21 cellular contexts compared by ENCODE assay signal in the genomic region with DNA sequence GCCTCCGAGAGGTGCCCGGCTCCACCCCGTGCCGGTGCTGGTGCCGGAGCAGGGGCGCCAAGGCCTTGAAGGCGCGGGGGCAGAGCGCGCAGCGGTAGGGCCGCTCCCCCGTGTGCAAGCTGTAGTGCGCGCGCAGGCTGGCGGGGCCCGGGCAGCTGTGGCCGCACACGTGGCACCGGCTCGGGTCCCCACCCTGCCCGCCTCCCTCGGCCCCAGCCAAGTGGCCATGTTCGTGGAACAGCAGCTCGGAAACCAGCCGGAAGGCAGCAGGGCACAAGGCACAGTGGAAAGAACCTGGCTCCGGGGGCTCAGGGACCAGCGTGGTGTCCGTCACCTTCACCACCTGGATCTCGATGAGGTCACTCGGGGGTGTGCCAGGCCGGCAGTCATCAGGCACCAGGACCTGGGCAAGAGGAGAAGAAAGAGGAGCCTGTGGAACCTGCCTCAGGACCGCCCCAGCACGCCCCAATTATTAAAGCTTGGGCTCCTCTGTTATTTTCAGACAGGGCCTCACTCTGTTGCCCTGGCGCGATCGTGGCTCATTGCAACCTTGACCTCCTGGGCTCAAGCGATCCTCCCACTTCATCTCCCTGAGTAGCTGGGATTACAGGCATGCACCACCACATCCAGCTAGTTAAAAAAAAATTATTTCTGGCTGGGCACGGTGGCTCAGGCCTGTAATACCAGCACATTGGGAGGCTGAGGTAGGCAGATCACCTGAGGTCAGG. TPM values are rescaled to one million over a fixed set of nuclear protein-coding genes. Genes with fewer than 3 reads are reported as not detected.
DNase-seq lines count a peak whose midpoint lies in the region; ATAC-seq lines count a peak whose summit lies in the region.
"Had no signal": no experiment of that assay in that cellular context is flagged by ENCODE, and none has a peak within 500 bp of the region (broad histone marks: within the 10 kb centered on the region; RNA-seq: fewer than 3 reads in every experiment).

No MANE protein-coding gene starts in this region.

- no peaks in the 10 kb centered on the region for H3K4me1 ChIP-seq in right cardiac atrium (ENCODE audit: control insufficient read depth, insufficient read depth, low read length)

- ATAC-seq in right cardiac atrium (peak in 1 of 2 donors; percentile 3), sciatic nerve (no peak), HG03565 (IDR thresholded peaks at IDR 0.05; ENCODE audit: unreplicated experiment) (no peak), HG03196 (IDR thresholded peaks at IDR 0.05; ENCODE audit: unreplicated experiment) (no peak)
- ATAC-seq in activated CD8-positive, alpha-beta memory T cell treated with anti-CD3 and anti-CD28 coated beads, Interleukin-2, amount 10 ng/mL, durations not matched to agents 7 days and 5 days = no peak
- ATAC-seq: A549; CD8-positive, alpha-beta T cell had no signal

- H3K36me3 Mint-ChIP-seq in activated CD8-positive, alpha-beta memory T cell treated with anti-CD3 and anti-CD28 coated beads, Interleukin-2, amount 10 ng/mL, durations not matched to agents 7 days and 5 days = peaks cover 15% of the 10 kb centered on the region

- DNase-seq in right cardiac atrium (peak; percentile 21 to 59 (median 59)), cardiac septum (ENCODE audit: low spot score) (no peak), cerebellum (ENCODE audit: low spot score) (peak; percentile 51), sciatic nerve (ENCODE audit: low spot score) (peak; percentile 59)
- DNase-seq in activated CD8-positive, alpha-beta memory T cell treated with anti-CD3 and anti-CD28 coated beads, Interleukin-2, amount 10 ng/mL, durations not matched to agents 7 days and 5 days = no peak
- DNase-seq: CD8-positive, alpha-beta T cell; H9; IMR-90; MM.1S; NCI-H1092 treated with DMSO at 0.1 percent for 48 hours; NCI-H146; NCI-H2029 treated with DMSO at 0.1 percent for 48 hours; NCI-H510A treated with DMSO at 0.1 percent for 48 hours; NCI-H774; SHP77 had no signal

- H3K9me3 Mint-ChIP-seq in activated CD8-positive, alpha-beta memory T cell treated with anti-CD3 and anti-CD28 coated beads, Interleukin-2, amount 10 ng/mL, durations not matched to agents 7 days and 5 days (ENCODE audit: low read depth) = no peaks in the 10 kb centered on the region
- H3K9me3 Mint-ChIP-seq: CD8-positive, alpha-beta T cell; H9 had no signal

- peaks cover 56% of the 10 kb centered on the region for H3K4me1 Mint-ChIP-seq in activated CD8-positive, alpha-beta memory T cell treated with anti-CD3 and anti-CD28 coated beads, Interleukin-2, amount 10 ng/mL, durations not matched to agents 7 days and 5 days

- no peaks in the 10 kb centered on the region for H3K27me3 ChIP-seq in right cardiac atrium (ENCODE audit: control insufficient read depth, insufficient read depth)
- H3K27me3 ChIP-seq: BLaER1 had no signal

- CTCF ChIA-PET in activated CD8-positive, alpha-beta memory T cell treated with anti-CD3 and anti-CD28 coated beads, Interleukin-2, amount 10 ng/mL, durations not matched to agents 7 days and 5 days (lab: Charles Lee) = interaction anchor here (1.1 to 5.6 kb wide), 3 partner anchors 10 to 119 kb away, joined by 4 to 44 read pairs (median 19); partner anchors contain the start of gene ZNF865

- intact Hi-C loops in right cardiac atrium (cut with DNase I) = no loop called here
- intact Hi-C loops in cardiac septum (cut with DNase I) = no loop called here
- intact Hi-C loops in sciatic nerve (cut with DNase I) = no loop called here

- no peaks in the 10 kb centered on the region for H3K9me3 ChIP-seq in right cardiac atrium (ENCODE audit: control insufficient read depth, low read length)
- H3K9me3 ChIP-seq: A549, BLaER1 had no signal

- no peak overlapping the region for H3K4me3 Mint-ChIP-seq in activated CD8-positive, alpha-beta memory T cell treated with anti-CD3 and anti-CD28 coated beads, Interleukin-2, amount 10 ng/mL, durations not matched to agents 7 days and 5 days
- H3K4me3 Mint-ChIP-seq: CD8-positive, alpha-beta T cell had no signal

- 93% methylated on average over 40 of the region's 40 CpGs for WGBS in right cardiac atrium

- H3K27ac Mint-ChIP-seq in activated CD8-positive, alpha-beta memory T cell treated with anti-CD3 and anti-CD28 coated beads, Interleukin-2, amount 10 ng/mL, durations not matched to agents 7 days and 5 days = no peak overlapping the region
- H3K27ac Mint-ChIP-seq: CD8-positive, alpha-beta T cell; H9 had no signal

- peaks cover 6% of the 10 kb centered on the region for H3K27me3 Mint-ChIP-seq in activated CD8-positive, alpha-beta memory T cell treated with anti-CD3 and anti-CD28 coated beads, Interleukin-2, amount 10 ng/mL, durations not matched to agents 7 days and 5 days

- no peak overlapping the region for H3K4me3 ChIP-seq in right cardiac atrium (ENCODE audit: low read length)
- H3K4me3 ChIP-seq: A549, BLaER1, SK-N-MC had no signal

- peak overlapping the region; percentile 4 for H3K27ac ChIP-seq in right cardiac atrium (ENCODE audit: low read length)
- H3K27ac ChIP-seq: A549, BLaER1, HL-60, SK-N-MC had no signal

RNA-seq across cellular contexts. Expression of gene ZNF784, which starts 2.0 kb away (rescaled TPM):
- total RNA-seq in right cardiac atrium = 10 to 100 TPM; 11.5 to 16.3 (median 13.3) TPM
- 13.0 TPM for polyA plus RNA-seq in right cardiac atrium
- total RNA-seq in cardiac septum = 10.9 TPM
- total RNA-seq in cerebellum = 3.6 TPM
- 4.0 TPM for total RNA-seq in sciatic nerve
- total RNA-seq in activated CD8-positive, alpha-beta memory T cell treated with anti-CD3 and anti-CD28 coated beads, Interleukin-2, amount 10 ng/mL, durations not matched to agents 7 days and 5 days = 1 to 10 TPM; 5.1 to 7.3 TPM

RNA-seq across cellular contexts. Expression of gene ZNF865, which starts 17.0 kb away (rescaled TPM):
- total RNA-seq in right cardiac atrium = 10 to 100 TPM; 19.4 to 20.8 (median 20.2) TPM
- 17.2 TPM for polyA plus RNA-seq in right cardiac atrium
- total RNA-seq in cardiac septum = 15.7 TPM
- total RNA-seq in cerebellum = 1.7 TPM
- 15.9 TPM for total RNA-seq in sciatic nerve
- 10 to 100 TPM; 14.4 to 16.7 TPM for total RNA-seq in activated CD8-positive, alpha-beta memory T cell treated with anti-CD3 and anti-CD28 coated beads, Interleukin-2, amount 10 ng/mL, durations not matched to agents 7 days and 5 days

RNA-seq across cellular contexts. Expression of gene ZNF580, which starts 18.4 kb away (rescaled TPM):
- total RNA-seq in right cardiac atrium (10 to 100 TPM; 23.7 to 32.0 (median 28.9) TPM), cardiac septum (29.0 TPM), cerebellum (7.8 TPM), sciatic nerve (42.2 TPM)
- polyA plus RNA-seq in right cardiac atrium = 18.7 TPM
- 10 to 100 TPM; 33.1 to 33.7 TPM for total RNA-seq in activated CD8-positive, alpha-beta memory T cell treated with anti-CD3 and anti-CD28 coated beads, Interleukin-2, amount 10 ng/mL, durations not matched to agents 7 days and 5 days

RNA-seq across cellular contexts. Expression of gene ZNF581, which starts 21.0 kb away (rescaled TPM):
- total RNA-seq in right cardiac atrium (10 to 100 TPM in 1 of 4 donors, 1 to 10 TPM in 3; 7.7 to 12.5 (median 9.3) TPM), cardiac septum (6.5 TPM), cerebellum (6.5 TPM), sciatic nerve (17.2 TPM)
- polyA plus RNA-seq in right cardiac atrium = 6.3 TPM
- 10 to 100 TPM; 23.7 to 25.4 TPM for total RNA-seq in activated CD8-positive, alpha-beta memory T cell treated with anti-CD3 and anti-CD28 coated beads, Interleukin-2, amount 10 ng/mL, durations not matched to agents 7 days and 5 days

RNA-seq across cellular contexts. Expression of gene ZNF524, which starts 22.3 kb away (rescaled TPM):
- total RNA-seq in right cardiac atrium = 10 to 100 TPM; 11.4 to 18.5 (median 17.5) TPM
- polyA plus RNA-seq in right cardiac atrium = 27.1 TPM
- 13.7 TPM for total RNA-seq in cardiac septum
- total RNA-seq in cerebellum = 3.6 TPM
- 18.9 TPM for total RNA-seq in sciatic nerve
- 10 to 100 TPM; 26.5 to 30.2 TPM for total RNA-seq in activated CD8-positive, alpha-beta memory T cell treated with anti-CD3 and anti-CD28 coated beads, Interleukin-2, amount 10 ng/mL, durations not matched to agents 7 days and 5 days

Comparison
In these comparisons a context has a peak if more than half of its experiments do, and no peak if none do; other contexts are left out.
1. DNase-seq: peak in right cardiac atrium (3 of 3), cerebellum (single experiment) and sciatic nerve (single experiment); none in cardiac septum (single experiment) and activated CD8-positive, alpha-beta memory T cell treated with anti-CD3 and anti-CD28 coated beads, Interleukin-2, amount 10 ng/mL, durations not matched to agents 7 days and 5 days (single experiment).